Comparison of ENCODE assay signal across 7 cellular contexts in genomic region chr4:663438-664428, GRCh38. TPM values are rescaled to one million over a fixed set of nuclear protein-coding genes. Genes with fewer than 3 reads are reported as not detected.
DNase-seq lines count a peak whose midpoint lies in the region; ATAC-seq and TF ChIP-seq lines count a peak whose summit lies in the region.
"Had no signal": no experiment of that assay in that cellular context is flagged by ENCODE, and none has a peak within 500 bp of the region (broad histone marks: within the 10 kb centered on the region; RNA-seq: fewer than 3 reads in every experiment).

No MANE protein-coding gene starts in this region.

- ATAC-seq in lower lobe of right lung: peak; percentile 76 to 90

- peak overlapping the region in 3 of 5 donors; percentile 56 to 78 (median 57) for H3K9ac ChIP-seq in subcutaneous abdominal adipose tissue (ENCODE audit: low read length in 5 of 5)

- in situ Hi-C loops in GM18951 (cut with MboI; ENCODE audit: low sequenced_read_pairs, unreplicated experiment): no loop called here

- peak overlapping the region; percentile 81 for H3K4me3 ChIP-seq in lower lobe of right lung
- peak overlapping the region; percentile 22 to 70 (median 59) for H3K4me3 ChIP-seq in subcutaneous abdominal adipose tissue (ENCODE audit: low read depth in 1 of 5, low read length in 5 of 5)

- H3K9me3 ChIP-seq in lower lobe of right lung (no peaks in the 10 kb centered on the region), subcutaneous abdominal adipose tissue (ENCODE audit: control insufficient read depth in 5 of 5, low read length in 5 of 5) (no peaks in the 10 kb centered on the region)

- DNase-seq in NCI-H1092 (lab: John Stamatoyannopoulos, UW): peak; percentile 42
- DNase-seq in activated gamma-delta T cell treated with anti-CD3 and anti-CD28 coated beads, Interleukin-2, amount 50 U/mL, for 16 hours (ENCODE audit: low read depth): peak; percentile 72
- peak; percentile 86 for DNase-seq in lower lobe of right lung
- no peak for DNase-seq in NOMO-1 (lab: John Stamatoyannopoulos, UW; ENCODE audit: unreplicated experiment in 2 of 2)

- peak; percentile 49 for TF ChIP-seq POLR2A in GM18951 (IDR thresholded peaks at IDR 0.05; ENCODE audit: extremely low read depth, insufficient read depth, insufficient read length)

- H3K36me3 ChIP-seq in lower lobe of right lung: no peaks in the 10 kb centered on the region
- no peaks in the 10 kb centered on the region for H3K36me3 ChIP-seq in subcutaneous abdominal adipose tissue (ENCODE audit: control insufficient read depth in 5 of 5, insufficient read depth in 5 of 5, low read length in 5 of 5)

- peak overlapping the region; percentile 69 for H3K27ac ChIP-seq in lower lobe of right lung
- H3K27ac ChIP-seq in subcutaneous abdominal adipose tissue (ENCODE audit: low read depth, low read length): no peak overlapping the region
- H3K27ac ChIP-seq: epithelial cell of prostate had no signal

- intact Hi-C loops in lower lobe of right lung (cut with DNase I): no loop called here

- peaks cover 17% of the 10 kb centered on the region for H3K4me1 ChIP-seq in lower lobe of right lung
- H3K4me1 ChIP-seq in subcutaneous abdominal adipose tissue (ENCODE audit: control insufficient read depth in 5 of 5, insufficient read depth in 5 of 5, low read length in 5 of 5): peaks cover 0 to 13% (median 11%) of the 10 kb centered on the region in 5 donors

- H3K27me3 ChIP-seq in lower lobe of right lung (ENCODE audit: low read depth) (no peaks in the 10 kb centered on the region), subcutaneous abdominal adipose tissue (ENCODE audit: control insufficient read depth in 5 of 5, insufficient read depth in 4 of 5, low read length in 5 of 5) (peaks cover 2 to 31% (median 14%) of the 10 kb centered on the region in 5 donors)

- peak; percentile 17 for TF ChIP-seq CTCF in lower lobe of right lung (IDR thresholded peaks at IDR 0.05)

RNA-seq across cellular contexts. Expression of gene ATP5ME, which starts 10.3 kb away (rescaled TPM):
- total RNA-seq in lower lobe of right lung: 173 TPM

RNA-seq across cellular contexts. Expression of gene MYL5, which starts 10.6 kb away (rescaled TPM):
- 9.7 TPM for total RNA-seq in lower lobe of right lung

RNA-seq across cellular contexts. Expression of gene SLC49A3, which starts 25.2 kb away (rescaled TPM):
- total RNA-seq in lower lobe of right lung: 31.5 TPM

RNA-seq across cellular contexts. Expression of gene PDE6B, which starts 38.4 kb away (rescaled TPM):
- 5.5 TPM for total RNA-seq in lower lobe of right lung

RNA-seq across cellular contexts. Expression of gene PCGF3, which starts 41.9 kb away (rescaled TPM):
- 44.8 TPM for total RNA-seq in lower lobe of right lung

Comparison
In these comparisons a context has a peak if more than half of its experiments do, and no peak if none do; other contexts are left out.
1. DNase-seq: peak in NCI-H1092 (single experiment), activated gamma-delta T cell treated with anti-CD3 and anti-CD28 coated beads, Interleukin-2, amount 50 U/mL, for 16 hours (single experiment) and lower lobe of right lung (single experiment); none in NOMO-1 (0 of 2).